Comparison of ENCODE assay signal across 8 cellular contexts in genomic region chr6:24666097-24666615, GRCh38. TPM values are rescaled to one million over a fixed set of nuclear protein-coding genes. Genes with fewer than 3 reads are reported as not detected.
DNase-seq lines count a peak whose midpoint lies in the region; ATAC-seq and TF ChIP-seq lines count a peak whose summit lies in the region.

No MANE protein-coding gene starts in this region.

- H3K36me3 ChIP-seq in SJSA1, result peaks cover 32% of the 10 kb centered on the region

- 0 out of 2 replicates have a peak overlapping the region, but pooled peaks have one; percentile 0 for H3K27ac ChIP-seq in SJSA1

- DNase-seq in AG10803 (ENCODE audit: low read depth) (peak; percentile 25), SJSA1 (ENCODE audit: low read depth in 1 of 2, low spot score in 2 of 2) (no peak), cerebellar cortex (ENCODE audit: low spot score) (peak; percentile 58), kidney tubule cell (ENCODE audit: low spot score) (peak; percentile 52), NCI-H2107 treated with DMSO at 0.1 percent for 48 hours (lab: John Stamatoyannopoulos, UW; ENCODE audit: unreplicated experiment) (no peak)
- DNase-seq in stimulated activated CD8-positive, alpha-beta memory T cell treated with anti-CD3 and anti-CD28 coated beads, Interleukin-12 subunit alpha, Interleukin-12 subunit beta, amount 100 ng/mL, for 1 hour (ENCODE audit: low read depth), result peak; percentile 14

- no peaks in the 10 kb centered on the region for H3K27me3 ChIP-seq in SJSA1 (replicated peaks)

- no peak for TF ChIP-seq CTCF in AG10803 (conservative IDR thresholded peaks at IDR 0.05; ENCODE audit: low read length)

- H3K4me3 ChIP-seq in AG10803 (ENCODE audit: low read length) (peak overlapping the region; percentile 100), SJSA1 (peak overlapping the region; percentile 69)

- peaks cover 13% of the 10 kb centered on the region for H3K4me1 ChIP-seq in SJSA1 (replicated peaks)

- ATAC-seq in GM18867 (IDR thresholded peaks at IDR 0.05; ENCODE audit: unreplicated experiment) (peak; percentile 34), HG03097 (IDR thresholded peaks at IDR 0.05; ENCODE audit: low FRiP score, unreplicated experiment) (peak; percentile 25)

- no peaks in the 10 kb centered on the region for H3K9me3 ChIP-seq in SJSA1 (replicated peaks)

RNA-seq across cellular contexts. Expression of gene TDP2, which starts 0.5 kb away (rescaled TPM):
- 23.4 and 23.6 TPM in 2 replicates for total RNA-seq in SJSA1 (2014; rRNA removed; shearing (Covaris generic))

RNA-seq across cellular contexts. Expression of gene ACOT13, which starts 0.7 kb away (rescaled TPM):
- total RNA-seq in SJSA1 (2014; rRNA removed; shearing (Covaris generic)), result 7.5 and 10.6 TPM in 2 replicates

RNA-seq across cellular contexts. Expression of gene KIAA0319, which starts 20.2 kb away (rescaled TPM):
- not detected in 2 replicates for total RNA-seq in SJSA1 (2014; rRNA removed; shearing (Covaris generic))

RNA-seq across cellular contexts. Expression of gene C6orf62, which starts 52.8 kb away (rescaled TPM):
- total RNA-seq in SJSA1 (2014; rRNA removed; shearing (Covaris generic)), result 94.4 and 124 TPM in 2 replicates

Comparison
In these comparisons a context has a peak if more than half of its experiments do, and no peak if none do; other contexts are left out.
1. DNase-seq: peak in AG10803 (single experiment), cerebellar cortex (single experiment), kidney tubule cell (single experiment) and stimulated activated CD8-positive, alpha-beta memory T cell treated with anti-CD3 and anti-CD28 coated beads, Interleukin-12 subunit alpha, Interleukin-12 subunit beta, amount 100 ng/mL, for 1 hour (single experiment); none in SJSA1 (0 of 2) and NCI-H2107 treated with DMSO at 0.1 percent for 48 hours (single experiment).